18 cellular contexts compared by ENCODE assay signal in the genomic region with DNA sequence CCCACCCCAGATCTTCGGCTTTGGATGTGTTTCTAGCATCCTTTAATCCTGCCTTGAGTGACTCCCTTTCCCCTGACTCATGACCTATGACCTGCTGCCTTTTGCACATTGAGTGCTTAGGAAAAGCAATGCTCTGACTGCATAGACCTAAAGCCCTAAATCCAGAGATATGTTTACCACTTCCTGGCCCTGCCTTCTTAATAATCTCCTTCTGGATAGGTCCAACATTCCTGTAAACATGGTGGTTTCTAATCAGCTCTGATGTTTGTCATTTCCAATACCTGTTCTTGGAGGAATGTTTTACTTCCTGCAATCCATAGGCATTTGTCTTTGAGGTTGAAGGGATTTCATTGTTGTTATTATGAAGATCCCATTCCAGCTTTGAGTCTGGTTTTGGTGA. TPM values are rescaled to one million over a fixed set of nuclear protein-coding genes. Genes with fewer than 3 reads are reported as not detected.
A peak's percentile ranks its signal among the peaks of the same experiment; 100 is the strongest.
DNase-seq lines count a peak whose midpoint lies in the region; ATAC-seq, FAIRE-seq and TF ChIP-seq lines count a peak whose summit lies in the region.
"Had no signal": no experiment of that assay in that cellular context is flagged by ENCODE, and none has a peak within 500 bp of the region (broad histone marks: within the 10 kb centered on the region; RNA-seq: fewer than 3 reads in every experiment).

No MANE protein-coding gene starts in this region.

- FAIRE-seq in kidney (lab: Jason Lieb, UNC), result no peak
- FAIRE-seq: HTR-8/SVneo had no signal

- no peaks in the 10 kb centered on the region for H3K9me3 ChIP-seq in Peyer's patch
- no peaks in the 10 kb centered on the region for H3K9me3 ChIP-seq in kidney (ENCODE audit: control insufficient read depth in 1 of 2, low read length in 2 of 2)

- H3K9ac ChIP-seq in kidney (ENCODE audit: low read length in 2 of 2), result peak overlapping the region; percentile 35 to 90

- H3K4me1 ChIP-seq in Peyer's patch (peaks cover 0 to 12% (median 0%) of the 10 kb centered on the region in 4 donors), kidney (ENCODE audit: control insufficient read depth in 1 of 2, insufficient read depth in 1 of 2, low read depth in 1 of 2, low read length in 2 of 2) (peaks cover 0 to 11% of the 10 kb centered on the region in 2 donors)

- H3K27me3 ChIP-seq in Peyer's patch, result no peaks in the 10 kb centered on the region

- H3K36me3 ChIP-seq in Peyer's patch (peaks cover 0 to 5% (median 0%) of the 10 kb centered on the region in 3 donors), kidney (ENCODE audit: control insufficient read depth in 1 of 2, insufficient read depth in 2 of 2, low read length in 2 of 2) (no peaks in the 10 kb centered on the region)

- H3K4me3 ChIP-seq in Peyer's patch (peak overlapping the region in 3 of 4 donors; percentile 17 to 58 (median 52)), kidney (ENCODE audit: low read length in 2 of 2) (peak overlapping the region; percentile 81 to 88)

- DNase-seq in HCEC 1CT (peak; percentile 12), Peyer's patch (peak in 1 of 3 donors; percentile 53), kidney (no peak), renal cortical epithelial cell (ENCODE audit: low read depth) (peak; percentile 55), posterior cingulate gyrus (no peak)
- no peak for DNase-seq in activated CD4-positive, alpha-beta T cell treated with anti-CD3 and anti-CD28 coated beads, Interleukin-2, amount 50 U/mL, for 48 hours
- DNase-seq: ACHN; CD4-positive, alpha-beta T cell; DND-41; GF-D8; NCI-H1048; NCI-H146; NCI-H2227 treated with DMSO at 0.1 percent for 48 hours; NCI-H526 treated with DMSO at 0.1 percent for 48 hours had no signal

- no peak for TF ChIP-seq CTCF in Peyer's patch (IDR thresholded peaks at IDR 0.05)
- no peak for TF ChIP-seq CTCF in kidney (IDR thresholded peaks at IDR 0.05; ENCODE audit: borderline replicate concordance, extremely low read depth, insufficient read depth)

- ATAC-seq in GM19324 (IDR thresholded peaks at IDR 0.05; ENCODE audit: low FRiP score, unreplicated experiment), result no peak
- no peak for ATAC-seq in HG03175 (IDR thresholded peaks at IDR 0.05; ENCODE audit: unreplicated experiment)

- intact Hi-C loops in kidney (cut with DNase I) (no loop called here), posterior cingulate gyrus (cut with DNase I) (no loop called here)

- H3K27ac ChIP-seq in Peyer's patch (peak overlapping the region in 2 of 4 donors; percentile 63 to 73), kidney (ENCODE audit: low read depth in 2 of 2, low read length in 2 of 2) (peak overlapping the region; percentile 87 to 93)

- no peak for TF ChIP-seq POLR2A in Peyer's patch (IDR thresholded peaks at IDR 0.05)

RNA-seq across cellular contexts. Expression of gene SLC3A1, which starts 2.3 kb away (rescaled TPM):
- total RNA-seq in Peyer's patch, result 100 to 1,000 TPM in 3 of 4 donors, 1 to 10 TPM in 1; 5.0 to 710 (median 435) TPM
- 241 TPM for total RNA-seq in kidney
- polyA plus RNA-seq in kidney (ENCODE audit: insufficient read depth, low read depth, low replicate concordance), result 435 TPM
- total RNA-seq in renal cortical epithelial cell, result 9.0 and 58.3 TPM in 2 replicates
- total RNA-seq: OCI-LY7 had no signal

Comparison
In these comparisons a context has a peak if more than half of its experiments do, and no peak if none do; other contexts are left out.
1. DNase-seq: peak in HCEC 1CT (single experiment) and renal cortical epithelial cell (single experiment); none in kidney (single experiment), activated CD4-positive, alpha-beta T cell treated with anti-CD3 and anti-CD28 coated beads, Interleukin-2, amount 50 U/mL, for 48 hours (0 of 2) and posterior cingulate gyrus (0 of 10).